9 cellular contexts compared by ENCODE assay signal in genomic region chr1:18926315-18927081, GRCh38. TPM values are rescaled to one million over a fixed set of nuclear protein-coding genes. Genes with fewer than 3 reads are reported as not detected.
A peak's percentile ranks its signal among the peaks of the same experiment; 100 is the strongest.
DNase-seq lines count a peak whose midpoint lies in the region; ATAC-seq, FAIRE-seq and TF ChIP-seq lines count a peak whose summit lies in the region.
"Had no signal": no experiment of that assay in that cellular context is flagged by ENCODE, and none has a peak within 500 bp of the region (broad histone marks: within the 10 kb centered on the region; RNA-seq: fewer than 3 reads in every experiment).

No MANE protein-coding gene starts in this region.

- POLR2A ChIA-PET in activated CD4-positive, alpha-beta memory T cell treated with anti-CD3 and anti-CD28 coated beads, Interleukin-2, amount 10 ng/mL, durations not matched to agents 7 days and 5 days (lab: Charles Lee): interaction anchor here (0.9 to 11.5 kb wide), 22 partner anchors 8 to 560 kb away, joined by 3 to 414 read pairs (median 6); partner anchors contain the start of genes ALDH4A1, CAPZB and IFFO2
- POLR2A ChIA-PET in H1 (lab: Charles Lee; ENCODE audit: partially characterized antibody): interaction anchor here (1.4 kb wide), 1 partner anchor 29 kb away, joined by 4 read pairs; no protein-coding TSS in a partner anchor

- H3K27me3 ChIP-seq in DND-41 (ENCODE audit: insufficient read depth, low read length, poor library complexity): no peaks in the 10 kb centered on the region
- no peaks in the 10 kb centered on the region for H3K27me3 ChIP-seq in MM.1S (replicated peaks; ENCODE audit: insufficient read depth, low read length)
- no peaks in the 10 kb centered on the region for H3K27me3 ChIP-seq in H1 (replicated peaks in 1 of 4; ENCODE audit: control insufficient read depth in 3 of 4, extremely low read depth in 1 of 4, insufficient read depth in 3 of 4, low read length in 3 of 4)
- no peaks in the 10 kb centered on the region for H3K27me3 ChIP-seq in neuronal stem cell (ENCODE audit: control insufficient read depth in 3 of 3, insufficient read depth in 3 of 3, low read depth in 1 of 3, low read length in 3 of 3)
- H3K27me3 ChIP-seq in tibial artery: no peaks in the 10 kb centered on the region

- peaks cover 34% of the 10 kb centered on the region for H3K4me1 ChIP-seq in DND-41 (ENCODE audit: insufficient read depth, low read length)
- H3K4me1 ChIP-seq in MM.1S (ENCODE audit: low read length): peaks cover 53% of the 10 kb centered on the region
- peaks cover 0 to 20% (median 11%) of the 10 kb centered on the region in 4 experiments; a peak in 6 of 7 replicates for H3K4me1 ChIP-seq in H1 (replicated peaks in 1 of 4; ENCODE audit: control insufficient read depth in 3 of 4, insufficient read depth in 4 of 4, low read length in 3 of 4)
- peaks cover 36 to 45% of the 10 kb centered on the region in 2 donors for H3K4me1 ChIP-seq in neuronal stem cell (ENCODE audit: control insufficient read depth in 2 of 2, insufficient read depth in 1 of 2, low read depth in 1 of 2, low read length in 2 of 2)
- H3K4me1 ChIP-seq in tibial artery: peaks cover 22 to 77% (median 75%) of the 10 kb centered on the region in 4 donors

- H3K9ac ChIP-seq in DND-41 (ENCODE audit: low read depth, low read length) (peak overlapping the region; percentile 73), MM.1S (ENCODE audit: low read length) (peak overlapping the region; percentile 96), H1 (replicated peaks in 1 of 4; ENCODE audit: extremely low read depth in 1 of 4, low read depth in 3 of 4, low read length in 3 of 4) (no peak overlapping the region), neuronal stem cell (ENCODE audit: low read depth, low read length, poor library complexity) (peak overlapping the region; percentile 57)

- H2BK15ac ChIP-seq in H1 (ENCODE audit: low read length): no peak overlapping the region
- H2BK15ac ChIP-seq in neuronal stem cell (ENCODE audit: low read length): peak overlapping the region; percentile 68

- H3K27ac Mint-ChIP-seq in activated CD4-positive, alpha-beta memory T cell treated with anti-CD3 and anti-CD28 coated beads, Interleukin-2, amount 10 ng/mL, durations not matched to agents 7 days and 5 days: peak overlapping the region; percentile 99

- H3K4ac ChIP-seq in H1 (replicated peaks; ENCODE audit: insufficient read length, low read depth, low read length): no peak overlapping the region
- no peak overlapping the region for H3K4ac ChIP-seq in neuronal stem cell (ENCODE audit: low read length)

- CTCF ChIA-PET in activated CD4-positive, alpha-beta memory T cell treated with anti-CD3 and anti-CD28 coated beads, Interleukin-2, amount 10 ng/mL, durations not matched to agents 7 days and 5 days (lab: Charles Lee): interaction anchor here (1.4 to 8.4 kb wide), 10 partner anchors 13 to 325 kb away, joined by 3 to 89 read pairs (median 9); partner anchors contain the start of genes ALDH4A1, EMC1, IFFO2 and MRTO4
- CTCF ChIA-PET in H1 (lab: Charles Lee; ENCODE audit: partially characterized antibody): interaction anchor here (0.9 to 10.0 kb wide), 8 partner anchors 10 to 128 kb away, joined by 3 to 109 read pairs (median 9); no protein-coding TSS in a partner anchor

- H3K27ac ChIP-seq in DND-41 (ENCODE audit: low read length): peak overlapping the region; percentile 94
- peak overlapping the region; percentile 99 for H3K27ac ChIP-seq in MM.1S (ENCODE audit: low read length)
- no peak overlapping the region for H3K27ac ChIP-seq in H1 (ENCODE audit: low read depth, low read length)
- no peak overlapping the region for H3K27ac ChIP-seq in neuronal stem cell (replicated peaks; ENCODE audit: low read length)
- H3K27ac ChIP-seq in tibial artery: peak overlapping the region; percentile 85 to 86

- peak overlapping the region; percentile 81 for H2AFZ ChIP-seq in DND-41 (ENCODE audit: low read depth, low read length)
- peak overlapping the region; percentile 49; the same call in 1 of the 2 replicates for H2AFZ ChIP-seq in MM.1S (ENCODE audit: low read length)
- no peak overlapping the region for H2AFZ ChIP-seq in H1 (ENCODE audit: low read length)
- H2AFZ ChIP-seq in neuronal stem cell (ENCODE audit: low read length): peak overlapping the region; percentile 72

- H2BK20ac ChIP-seq in H1 (ENCODE audit: low read length): no peak overlapping the region

- TF ChIP-seq CTCF in DND-41 (IDR thresholded peaks at IDR 0.05; ENCODE audit: borderline replicate concordance, extremely low read depth, low read length, poor library complexity, severe bottlenecking) (no peak), MM.1S (IDR thresholded peaks at IDR 0.05; ENCODE audit: low read length) (no peak; the same call in 1 of the 2 replicates), H1 (IDR thresholded peaks at IDR 0.05; ENCODE audit: control extremely low read depth in 1 of 3, insufficient read depth in 1 of 3, low read depth in 1 of 3, low read length in 3 of 3) (no peak), tibial artery (IDR thresholded peaks at IDR 0.05) (no peak)

- H3K4me2 ChIP-seq in DND-41 (ENCODE audit: insufficient read depth, low read length) (peak overlapping the region; percentile 79), MM.1S (ENCODE audit: low read depth, low read length) (peak overlapping the region; percentile 94), H1 (ENCODE audit: insufficient read depth in 1 of 2, low read depth in 2 of 2, low read length in 2 of 2) (no peak overlapping the region), neuronal stem cell (ENCODE audit: insufficient read depth, low read length, poor library complexity, severe bottlenecking) (no peak overlapping the region)

- H3K9me3 ChIP-seq in DND-41 (ENCODE audit: insufficient read depth, low read length, severe bottlenecking) (no peaks in the 10 kb centered on the region), MM.1S (replicated peaks; ENCODE audit: insufficient read depth, low read length) (no peaks in the 10 kb centered on the region), H1 (ENCODE audit: insufficient read depth in 2 of 2, low read depth in 1 of 2, low read length in 1 of 2) (no peaks in the 10 kb centered on the region), neuronal stem cell (replicated peaks in 1 of 2; ENCODE audit: control insufficient read depth in 2 of 2, insufficient read depth in 1 of 2, low read depth in 1 of 2, low read length in 2 of 2) (no peaks in the 10 kb centered on the region), tibial artery (no peaks in the 10 kb centered on the region)

- H2BK5ac ChIP-seq in H1 (ENCODE audit: low read depth, low read length) (no peak overlapping the region; the same call in 1 of the 2 replicates), neuronal stem cell (ENCODE audit: low read length) (no peak overlapping the region)

- H3F3A ChIP-seq in MM.1S (ENCODE audit: insufficient read depth, low read length): peaks cover 29% of the 10 kb centered on the region

- no peak overlapping the region for H3K56ac ChIP-seq in H1 (replicated peaks; ENCODE audit: insufficient read length, low read depth, low read length)

- H3K36me3 ChIP-seq in DND-41 (ENCODE audit: insufficient read depth, low read length) (no peaks in the 10 kb centered on the region), MM.1S (replicated peaks; ENCODE audit: insufficient read depth, low read length) (no peaks in the 10 kb centered on the region), H1 (ENCODE audit: control insufficient read depth in 2 of 4, insufficient read depth in 4 of 4, low read length in 3 of 4) (no peaks in the 10 kb centered on the region), neuronal stem cell (replicated peaks in 1 of 2; ENCODE audit: control insufficient read depth in 2 of 2, insufficient read depth in 2 of 2, low read length in 2 of 2) (no peaks in the 10 kb centered on the region), tibial artery (no peaks in the 10 kb centered on the region)

- no peak for TF ChIP-seq POLR2A in H1 (IDR thresholded peaks at IDR 0.05; ENCODE audit: control extremely low read depth in 1 of 2, low read depth in 2 of 2, low read length in 2 of 2)

- peak overlapping the region in 1 of 2 experiments; percentile 60; a peak in 2 of 4 replicates for H3K4me3 ChIP-seq in DND-41 (ENCODE audit: low read depth in 1 of 2, low read length in 2 of 2)
- H3K4me3 ChIP-seq in MM.1S (ENCODE audit: low read length): peak overlapping the region; percentile 62
- H3K4me3 ChIP-seq in H1 (ENCODE audit: extremely low read depth in 1 of 4, insufficient read depth in 2 of 4, low read depth in 3 of 4, low read length in 4 of 4): no peak overlapping the region
- no peak overlapping the region for H3K4me3 ChIP-seq in neuronal stem cell (ENCODE audit: low read length in 2 of 2)
- peak overlapping the region in 1 of 2 donors; percentile 4 for H3K4me3 ChIP-seq in tibial artery

- H3K79me2 ChIP-seq in DND-41 (ENCODE audit: insufficient read depth, low read length) (no peaks in the 10 kb centered on the region), MM.1S (ENCODE audit: low read length) (peaks cover 45% of the 10 kb centered on the region), H1 (ENCODE audit: control insufficient read depth in 1 of 2, insufficient read depth in 2 of 2, low read length in 2 of 2) (no peaks in the 10 kb centered on the region)

- FAIRE-seq in H1 (lab: Jason Lieb, UNC): no peak
- FAIRE-seq: TTC549 had no signal

- H3K27me3 Mint-ChIP-seq in activated CD4-positive, alpha-beta memory T cell treated with anti-CD3 and anti-CD28 coated beads, Interleukin-2, amount 10 ng/mL, durations not matched to agents 7 days and 5 days: no peaks in the 10 kb centered on the region

- H3K23ac ChIP-seq in H1 (ENCODE audit: insufficient read length) (no peak overlapping the region), neuronal stem cell (ENCODE audit: low read depth, low read length, poor library complexity) (peak overlapping the region; percentile 67)

- H4K20me1 ChIP-seq in DND-41 (ENCODE audit: insufficient read depth, low read length) (peaks cover 16% of the 10 kb centered on the region; the same call in 1 of the 2 replicates), MM.1S (ENCODE audit: insufficient read depth, low read length) (no peaks in the 10 kb centered on the region), H1 (replicated peaks in 1 of 2; ENCODE audit: control insufficient read depth in 1 of 2, insufficient read depth in 2 of 2, low read length in 2 of 2) (no peaks in the 10 kb centered on the region)

- H2AK5ac ChIP-seq in H1 (ENCODE audit: low read depth, low read length) (peak overlapping the region; percentile 20; the same call in 1 of the 2 replicates), neuronal stem cell (ENCODE audit: low read depth, low read length) (peak overlapping the region; percentile 60)

- peaks cover 70% of the 10 kb centered on the region for H3K4me1 Mint-ChIP-seq in activated CD4-positive, alpha-beta memory T cell treated with anti-CD3 and anti-CD28 coated beads, Interleukin-2, amount 10 ng/mL, durations not matched to agents 7 days and 5 days

- H4K91ac ChIP-seq in H1 (replicated peaks; ENCODE audit: insufficient read length, low read length) (peak overlapping the region; percentile 11), neuronal stem cell (ENCODE audit: low read depth, low read length, poor library complexity) (no peak overlapping the region)

- H3K79me1 ChIP-seq in H1 (ENCODE audit: low read depth, low read length) (no peaks in the 10 kb centered on the region), neuronal stem cell (ENCODE audit: low read depth, low read length) (no peaks in the 10 kb centered on the region)

- no peaks in the 10 kb centered on the region for H3K9me2 ChIP-seq in MM.1S (replicated peaks; ENCODE audit: insufficient read depth, low read length)

- H3K4me3 Mint-ChIP-seq in activated CD4-positive, alpha-beta memory T cell treated with anti-CD3 and anti-CD28 coated beads, Interleukin-2, amount 10 ng/mL, durations not matched to agents 7 days and 5 days: peak overlapping the region; percentile 76

- WGBS in H1 (ENCODE audit: extremely low coverage in 1 of 2, insufficient coverage in 1 of 2, insufficient read length in 1 of 2, insufficient replicate concordance in 2 of 2, low coverage in 1 of 2, low lambda C conversion rate in 2 of 2, missing lambda C conversion rate in 1 of 2), 2 experiments: 85% methylated on average over 13 of the region's 13 CpGs; no CpG with 5 or more reads in 1 of the 2 experiments
- WGBS in neuronal stem cell (ENCODE audit: extremely low coverage in 2 of 2, insufficient read length in 2 of 2, insufficient replicate concordance in 1 of 2), 2 donors: no CpG with 5 or more reads among the region's 13 CpGs

- intact Hi-C loops in tibial artery (cut with DNase I; ENCODE audit: low total_unique reads): no loop called here

- no peak overlapping the region for H4K8ac ChIP-seq in H1 (ENCODE audit: extremely low read depth, insufficient read depth, low read length)
- no peak overlapping the region for H4K8ac ChIP-seq in neuronal stem cell (ENCODE audit: low read depth, low read length)

- peaks cover 7% of the 10 kb centered on the region; the same call in 1 of the 2 replicates for H3K23me2 ChIP-seq in H1 (ENCODE audit: low read depth, low read length)

- DNase-seq in DND-41 (peak; percentile 91), MM.1S (peak; percentile 95), H1 (ENCODE audit: low read depth in 1 of 2, low spot score in 2 of 2) (no peak), neuronal stem cell (ENCODE audit: low spot score) (no peak), tibial artery (peak; percentile 73 to 89), NCI-H524 treated with DMSO at 0.1 percent for 48 hours (lab: John Stamatoyannopoulos, UW) (no peak)
- peak; percentile 91 for DNase-seq in activated CD4-positive, alpha-beta memory T cell treated with anti-CD3 and anti-CD28 coated beads, Interleukin-2, amount 10 ng/mL, durations not matched to agents 7 days and 5 days

- H2BK12ac ChIP-seq in H1 (ENCODE audit: low read depth, low read length): no peak overlapping the region
- no peak overlapping the region for H2BK12ac ChIP-seq in neuronal stem cell (ENCODE audit: low read length)

- no peak for TF ChIP-seq RAD21 in H1 (IDR thresholded peaks at IDR 0.05 in 1 of 2, conservative IDR thresholded peaks at IDR 0.05 in 1 of 2; ENCODE audit: low read depth in 2 of 2, low read length in 2 of 2)

- H3K18ac ChIP-seq in H1 (ENCODE audit: extremely low read depth, low read length) (no peak overlapping the region), neuronal stem cell (ENCODE audit: low read length) (peak overlapping the region; percentile 92)

- no peak overlapping the region for H4K5ac ChIP-seq in H1 (ENCODE audit: insufficient read length, low read depth, low read length)

- ATAC-seq in DND-41 (ENCODE audit: insufficient read depth, low read depth): peak; percentile 83
- peak; percentile 56 for ATAC-seq in GM21737 (IDR thresholded peaks at IDR 0.05; ENCODE audit: unreplicated experiment)

- no peak for TF ChIP-seq EP300 in H1 (IDR thresholded peaks at IDR 0.05; ENCODE audit: borderline replicate concordance in 1 of 2, low read depth in 2 of 2, low read length in 2 of 2)

- H3K14ac ChIP-seq in H1 (ENCODE audit: insufficient read length): no peak overlapping the region
- H3K14ac ChIP-seq in neuronal stem cell (ENCODE audit: low read length): no peak overlapping the region

- no peaks in the 10 kb centered on the region for H3K9me3 Mint-ChIP-seq in activated CD4-positive, alpha-beta memory T cell treated with anti-CD3 and anti-CD28 coated beads, Interleukin-2, amount 10 ng/mL, durations not matched to agents 7 days and 5 days

- H2BK120ac ChIP-seq in H1 (replicated peaks; ENCODE audit: low read depth, low read length) (no peak overlapping the region), neuronal stem cell (ENCODE audit: low read depth, low read length) (no peak overlapping the region)

- H3K36me3 Mint-ChIP-seq in activated CD4-positive, alpha-beta memory T cell treated with anti-CD3 and anti-CD28 coated beads, Interleukin-2, amount 10 ng/mL, durations not matched to agents 7 days and 5 days (ENCODE audit: low read depth): peaks cover 5% of the 10 kb centered on the region

RNA-seq across cellular contexts. Expression of gene ALDH4A1, which starts 24.1 kb away (rescaled TPM):
- total RNA-seq in activated CD4-positive, alpha-beta memory T cell treated with anti-CD3 and anti-CD28 coated beads, Interleukin-2, amount 10 ng/mL, durations not matched to agents 7 days and 5 days: 1 to 10 TPM; 3.3 to 3.7 TPM
- total RNA-seq in H1 (2021; fragmentation: NEBNext Ultra II Directional; extraction: Animal tissue kit (Norgen Biotek cat#: 25700)): 29.4 and 30.3 TPM in 2 replicates
- polyA plus RNA-seq in H1 (2011; rRNA removed): 35.9 and 57.4 TPM in 2 replicates
- 61.4 TPM for polyA plus RNA-seq in H1 (2011; cell fraction: cytosol; rRNA removed)
- 95.8 TPM for polyA plus RNA-seq in H1 (2011; cell fraction: nucleus; rRNA removed)
- 25.3 to 32.9 TPM (median 31.9 TPM) in 4 replicates for polyA plus RNA-seq in H1 (2012, experiment 1 of 2)
- polyA plus RNA-seq in H1 (2012, experiment 2 of 2): 35.0 TPM
- 18.9 TPM for polyA plus RNA-seq in H1 (2013, experiment 1 of 2)
- 16.0 TPM for polyA plus RNA-seq in H1 (2013, experiment 2 of 2)
- 20.3 and 22.0 TPM in 2 replicates for polyA minus RNA-seq in H1 (2011; rRNA and poly(A)+ RNA removed)
- 21.8 TPM for polyA minus RNA-seq in H1 (2011; cell fraction: cytosol; rRNA and poly(A)+ RNA removed)
- polyA minus RNA-seq in H1 (2011; cell fraction: nucleus; rRNA and poly(A)+ RNA removed): 21.5 TPM
- 11.9 TPM for polyA plus RNA-seq in neuronal stem cell (2013, experiment 1 of 2)
- 11.5 TPM for polyA plus RNA-seq in neuronal stem cell (2013, experiment 2 of 2)

RNA-seq across cellular contexts. Expression of gene IFFO2, which starts 30.0 kb away (rescaled TPM):
- 10 to 100 TPM; 19.9 to 22.7 TPM for total RNA-seq in activated CD4-positive, alpha-beta memory T cell treated with anti-CD3 and anti-CD28 coated beads, Interleukin-2, amount 10 ng/mL, durations not matched to agents 7 days and 5 days
- total RNA-seq in H1 (2021; fragmentation: NEBNext Ultra II Directional; extraction: Animal tissue kit (Norgen Biotek cat#: 25700)): 8.7 and 10.4 TPM in 2 replicates
- 6.6 and 13.7 TPM in 2 replicates for polyA plus RNA-seq in H1 (2011; rRNA removed)
- polyA plus RNA-seq in H1 (2011; cell fraction: cytosol; rRNA removed): 5.2 TPM
- polyA plus RNA-seq in H1 (2011; cell fraction: nucleus; rRNA removed): 8.2 TPM
- 4.2 to 6.0 TPM (median 5.4 TPM) in 4 replicates for polyA plus RNA-seq in H1 (2012, experiment 1 of 2)
- polyA plus RNA-seq in H1 (2012, experiment 2 of 2): 5.2 TPM
- polyA plus RNA-seq in H1 (2013, experiment 1 of 2): 3.5 TPM
- polyA plus RNA-seq in H1 (2013, experiment 2 of 2): 3.6 TPM
- 4.0 and 4.8 TPM in 2 replicates for polyA minus RNA-seq in H1 (2011; rRNA and poly(A)+ RNA removed)
- 4.8 TPM for polyA minus RNA-seq in H1 (2011; cell fraction: cytosol; rRNA and poly(A)+ RNA removed)
- polyA minus RNA-seq in H1 (2011; cell fraction: nucleus; rRNA and poly(A)+ RNA removed): 2.6 TPM
- polyA plus RNA-seq in neuronal stem cell (2013, experiment 1 of 2): 3.4 TPM
- 3.3 TPM for polyA plus RNA-seq in neuronal stem cell (2013, experiment 2 of 2)

Comparison
In these comparisons a context has a peak if more than half of its experiments do, and no peak if none do; other contexts are left out.
1. DNase-seq: peak in DND-41 (single experiment), MM.1S (single experiment), activated CD4-positive, alpha-beta memory T cell treated with anti-CD3 and anti-CD28 coated beads, Interleukin-2, amount 10 ng/mL, durations not matched to agents 7 days and 5 days (single experiment) and tibial artery (2 of 2); none in H1 (0 of 2), neuronal stem cell (single experiment) and NCI-H524 treated with DMSO at 0.1 percent for 48 hours (single experiment).
2. H3K27ac ChIP-seq: peak in DND-41 (single experiment), MM.1S (single experiment) and tibial artery (2 of 2); none in H1 (single experiment) and neuronal stem cell (single experiment).
3. H3K4me2 ChIP-seq: peak in DND-41 (single experiment) and MM.1S (single experiment); none in H1 (0 of 2) and neuronal stem cell (single experiment).
4. H3K9ac ChIP-seq: peak in DND-41 (single experiment), MM.1S (single experiment) and neuronal stem cell (single experiment); none in H1 (0 of 4).